Comparison of ENCODE assay signal across 1 cellular context in genomic region chr11:65613091-65613928, GRCh38.
TF ChIP-seq lines count a peak whose summit lies in the region.

No MANE protein-coding gene starts in this region.

TF ChIP-seq in HepG2, 621 proteins besides CTCF, POLR2A, EP300 and RAD21:
- TF ChIP-seq EEA1 (CRISPR knock-in tag; IDR thresholded peaks at IDR 0.05; ENCODE audit: borderline replicate concordance) (0 out of 2 replicates have a peak, but pooled peaks have one; percentile 67), ZNF558 (CRISPR knock-in tag; IDR thresholded peaks at IDR 0.05; ENCODE audit: borderline replicate concordance) (0 out of 2 replicates have a peak, but pooled peaks have one; percentile 20), NCOA5 (CRISPR knock-in tag; IDR thresholded peaks at IDR 0.05) (0 out of 2 replicates have a peak, but pooled peaks have one; percentile 21), HNF4A (CRISPR knock-in tag; IDR thresholded peaks at IDR 0.05) (0 out of 2 replicates have a peak, but pooled peaks have one; percentile 1), ZFP90 (CRISPR knock-in tag; IDR thresholded peaks at IDR 0.05; ENCODE audit: borderline replicate concordance) (peak; percentile 48; the same call in 1 of the 2 replicates), ARNTL (CRISPR knock-in tag; IDR thresholded peaks at IDR 0.05) (no peak), BORCS8-MEF2B (CRISPR knock-in tag; IDR thresholded peaks at IDR 0.05) (0 out of 2 replicates have a peak, but pooled peaks have one; percentile 24), HNRNPL (IDR thresholded peaks at IDR 0.05; ENCODE audit: low read depth, low read length) (peak; percentile 59; the same call in 1 of the 2 replicates), ZFYVE20 (CRISPR knock-in tag; IDR thresholded peaks at IDR 0.05; ENCODE audit: borderline replicate concordance, low read depth) (no peak), NFE2L1 (CRISPR knock-in tag; IDR thresholded peaks at IDR 0.05; ENCODE audit: borderline replicate concordance) (0 out of 2 replicates have a peak, but pooled peaks have one; percentile 36), AGO2 (optimal IDR thresholded peaks at IDR 0.05; ENCODE audit: low read depth, low read length) (peak; percentile 88), KDM2A (CRISPR knock-in tag; IDR thresholded peaks at IDR 0.05; ENCODE audit: borderline replicate concordance, low read depth) (0 out of 2 replicates have a peak, but pooled peaks have one; percentile 12), ZBTB21 (CRISPR knock-in tag; IDR thresholded peaks at IDR 0.05) (no peak), MYC (CRISPR knock-in tag; IDR thresholded peaks at IDR 0.05; ENCODE audit: borderline replicate concordance) (peak; percentile 18; the same call in 1 of the 2 replicates), ZC3H13 (CRISPR knock-in tag; IDR thresholded peaks at IDR 0.05) (peak; percentile 24; the same call in 1 of the 2 replicates), ZBTB34 (CRISPR knock-in tag; IDR thresholded peaks at IDR 0.05) (no peak), MXI1 (IDR thresholded peaks at IDR 0.05; ENCODE audit: borderline replicate concordance, low read depth, low read length) (no peak), RBFOX2 (IDR thresholded peaks at IDR 0.05; ENCODE audit: low read depth, low read length) (peak; percentile 38), FOXO1 (CRISPR knock-in tag; IDR thresholded peaks at IDR 0.05) (0 out of 2 replicates have a peak, but pooled peaks have one; percentile 19)
- TF ChIP-seq, protein P1, sequence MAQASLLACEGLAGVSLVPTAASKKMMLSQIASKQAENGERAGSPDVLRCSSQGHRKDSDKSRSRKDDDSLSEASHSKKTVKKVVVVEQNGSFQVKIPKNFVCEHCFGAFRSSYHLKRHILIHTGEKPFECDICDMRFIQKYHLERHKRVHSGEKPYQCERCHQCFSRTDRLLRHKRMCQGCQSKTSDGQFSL (CRISPR knock-in tag; IDR thresholded peaks at IDR 0.05): no peak
- TF ChIP-seq, protein P2, sequence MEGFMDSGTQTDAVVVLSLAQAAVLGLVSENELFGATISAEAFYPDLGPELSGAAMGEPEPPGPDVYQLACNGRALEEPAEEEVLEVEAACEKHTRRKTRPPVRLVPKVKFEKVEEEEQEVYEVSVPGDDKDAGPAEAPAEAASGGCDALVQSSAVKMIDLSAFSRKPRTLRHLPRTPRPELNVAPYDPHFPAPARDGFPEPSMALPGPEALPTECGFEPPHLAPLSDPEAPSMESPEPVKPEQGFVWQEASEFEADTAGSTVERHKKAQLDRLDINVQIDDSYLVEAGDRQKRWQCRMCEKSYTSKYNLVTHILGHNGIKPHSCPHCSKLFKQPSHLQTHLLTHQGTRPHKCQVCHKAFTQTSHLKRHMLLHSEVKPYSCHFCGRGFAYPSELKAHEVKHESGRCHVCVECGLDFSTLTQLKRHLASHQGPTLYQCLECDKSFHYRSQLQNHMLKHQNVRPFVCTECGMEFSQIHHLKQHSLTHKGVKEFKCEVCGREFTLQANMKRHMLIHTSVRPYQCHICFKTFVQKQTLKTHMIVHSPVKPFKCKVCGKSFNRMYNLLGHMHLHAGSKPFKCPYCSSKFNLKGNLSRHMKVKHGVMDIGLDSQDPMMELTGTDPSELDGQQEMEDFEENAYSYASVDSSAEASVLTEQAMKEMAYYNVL (CRISPR knock-in tag; IDR thresholded peaks at IDR 0.05; ENCODE audit: borderline replicate concordance): 0 out of 2 replicates have a peak, but pooled peaks have one; percentile 3
- TF ChIP-seq, protein P3, sequence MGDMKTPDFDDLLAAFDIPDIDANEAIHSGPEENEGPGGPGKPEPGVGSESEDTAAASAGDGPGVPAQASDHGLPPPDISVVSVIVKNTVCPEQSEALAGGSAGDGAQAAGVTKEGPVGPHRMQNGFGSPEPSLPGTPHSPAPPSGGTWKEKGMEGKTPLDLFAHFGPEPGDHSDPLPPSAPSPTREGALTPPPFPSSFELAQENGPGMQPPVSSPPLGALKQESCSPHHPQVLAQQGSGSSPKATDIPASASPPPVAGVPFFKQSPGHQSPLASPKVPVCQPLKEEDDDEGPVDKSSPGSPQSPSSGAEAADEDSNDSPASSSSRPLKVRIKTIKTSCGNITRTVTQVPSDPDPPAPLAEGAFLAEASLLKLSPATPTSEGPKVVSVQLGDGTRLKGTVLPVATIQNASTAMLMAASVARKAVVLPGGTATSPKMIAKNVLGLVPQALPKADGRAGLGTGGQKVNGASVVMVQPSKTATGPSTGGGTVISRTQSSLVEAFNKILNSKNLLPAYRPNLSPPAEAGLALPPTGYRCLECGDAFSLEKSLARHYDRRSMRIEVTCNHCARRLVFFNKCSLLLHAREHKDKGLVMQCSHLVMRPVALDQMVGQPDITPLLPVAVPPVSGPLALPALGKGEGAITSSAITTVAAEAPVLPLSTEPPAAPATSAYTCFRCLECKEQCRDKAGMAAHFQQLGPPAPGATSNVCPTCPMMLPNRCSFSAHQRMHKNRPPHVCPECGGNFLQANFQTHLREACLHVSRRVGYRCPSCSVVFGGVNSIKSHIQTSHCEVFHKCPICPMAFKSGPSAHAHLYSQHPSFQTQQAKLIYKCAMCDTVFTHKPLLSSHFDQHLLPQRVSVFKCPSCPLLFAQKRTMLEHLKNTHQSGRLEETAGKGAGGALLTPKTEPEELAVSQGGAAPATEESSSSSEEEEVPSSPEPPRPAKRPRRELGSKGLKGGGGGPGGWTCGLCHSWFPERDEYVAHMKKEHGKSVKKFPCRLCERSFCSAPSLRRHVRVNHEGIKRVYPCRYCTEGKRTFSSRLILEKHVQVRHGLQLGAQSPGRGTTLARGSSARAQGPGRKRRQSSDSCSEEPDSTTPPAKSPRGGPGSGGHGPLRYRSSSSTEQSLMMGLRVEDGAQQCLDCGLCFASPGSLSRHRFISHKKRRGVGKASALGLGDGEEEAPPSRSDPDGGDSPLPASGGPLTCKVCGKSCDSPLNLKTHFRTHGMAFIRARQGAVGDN (CRISPR knock-in tag; IDR thresholded peaks at IDR 0.05): peak; percentile 6
- TF ChIP-seq, protein P4, sequence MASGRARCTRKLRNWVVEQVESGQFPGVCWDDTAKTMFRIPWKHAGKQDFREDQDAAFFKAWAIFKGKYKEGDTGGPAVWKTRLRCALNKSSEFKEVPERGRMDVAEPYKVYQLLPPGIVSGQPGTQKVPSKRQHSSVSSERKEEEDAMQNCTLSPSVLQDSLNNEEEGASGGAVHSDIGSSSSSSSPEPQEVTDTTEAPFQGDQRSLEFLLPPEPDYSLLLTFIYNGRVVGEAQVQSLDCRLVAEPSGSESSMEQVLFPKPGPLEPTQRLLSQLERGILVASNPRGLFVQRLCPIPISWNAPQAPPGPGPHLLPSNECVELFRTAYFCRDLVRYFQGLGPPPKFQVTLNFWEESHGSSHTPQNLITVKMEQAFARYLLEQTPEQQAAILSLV (CRISPR knock-in tag; IDR thresholded peaks at IDR 0.05; ENCODE audit: borderline replicate concordance): peak; percentile 17; the same call in 1 of the 2 replicates
- TF ChIP-seq, protein P5, sequence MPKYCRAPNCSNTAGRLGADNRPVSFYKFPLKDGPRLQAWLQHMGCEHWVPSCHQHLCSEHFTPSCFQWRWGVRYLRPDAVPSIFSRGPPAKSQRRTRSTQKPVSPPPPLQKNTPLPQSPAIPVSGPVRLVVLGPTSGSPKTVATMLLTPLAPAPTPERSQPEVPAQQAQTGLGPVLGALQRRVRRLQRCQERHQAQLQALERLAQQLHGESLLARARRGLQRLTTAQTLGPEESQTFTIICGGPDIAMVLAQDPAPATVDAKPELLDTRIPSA (CRISPR knock-in tag; IDR thresholded peaks at IDR 0.05; ENCODE audit: borderline replicate concordance): 0 out of 2 replicates have a peak, but pooled peaks have one; percentile 37
TF ChIP-seq in HepG2: peak in this region for 18.
